Comparison of ENCODE assay signal across 11 cellular contexts in genomic region chr1:196180847-196181593, GRCh38.
DNase-seq lines count a peak whose midpoint lies in the region; ATAC-seq and TF ChIP-seq lines count a peak whose summit lies in the region.
"Had no signal": no experiment of that assay in that cellular context is flagged by ENCODE, and none has a peak within 500 bp of the region (broad histone marks: within the 10 kb centered on the region; RNA-seq: fewer than 3 reads in every experiment).

No MANE protein-coding gene starts in this region.

- H3K4me1 ChIP-seq in osteoblast (ENCODE audit: insufficient read depth, low read length) (peaks cover 16% of the 10 kb centered on the region), suprapubic skin (peaks cover 7% of the 10 kb centered on the region)

- no peak for ATAC-seq in GM19463 (IDR thresholded peaks at IDR 0.05; ENCODE audit: unreplicated experiment)
- no peak for ATAC-seq in HG02571 (IDR thresholded peaks at IDR 0.05; ENCODE audit: unreplicated experiment)
- ATAC-seq: HepG2 had no signal

- WGBS in suprapubic skin, result 5% methylated on average over 1 of the region's 1 CpG

- H4K20me1 ChIP-seq in osteoblast (ENCODE audit: insufficient read depth, low read length), result no peaks in the 10 kb centered on the region

- no peak for TF ChIP-seq POLR2A in suprapubic skin (IDR thresholded peaks at IDR 0.05)

- no peaks in the 10 kb centered on the region for H3K36me3 ChIP-seq in osteoblast (ENCODE audit: insufficient read depth, low read length)
- H3K36me3 ChIP-seq in suprapubic skin, result no peaks in the 10 kb centered on the region

- DNase-seq in GM04503 (ENCODE audit: low read depth) (peak; percentile 85), epithelial cell of esophagus (ENCODE audit: low read depth) (peak; percentile 97), osteoblast (ENCODE audit: insufficient read length, low spot score, missing footprints) (no peak), T-helper 9 cell (no peak), suprapubic skin (ENCODE audit: low spot score in 2 of 2) (no peak)
- DNase-seq: activated T-cell treated with anti-CD3 and anti-CD28 coated beads, Interleukin-2, amount 50 U/mL, for 1 hour; naive B cell had no signal

- peak overlapping the region; percentile 26 for H3K4me2 ChIP-seq in osteoblast (ENCODE audit: insufficient read depth, low read length)

- H3K27ac ChIP-seq in osteoblast (ENCODE audit: low read depth, low read length) (peak overlapping the region; percentile 79), suprapubic skin (no peak overlapping the region)

- H3K4me3 ChIP-seq in epithelial cell of esophagus (ENCODE audit: low read length) (no peak overlapping the region), osteoblast (ENCODE audit: insufficient read depth, low read length) (no peak overlapping the region), suprapubic skin (no peak overlapping the region)

- no peak for TF ChIP-seq EP300 in suprapubic skin (IDR thresholded peaks at IDR 0.05)

- H2AFZ ChIP-seq in osteoblast (ENCODE audit: low read length), result peak overlapping the region; percentile 37

- TF ChIP-seq CTCF in epithelial cell of esophagus (IDR thresholded peaks at IDR 0.05; ENCODE audit: insufficient read depth, low read depth, low read length, missing control alignments) (no peak), osteoblast (IDR thresholded peaks at IDR 0.05; ENCODE audit: extremely low read depth, low read depth, low read length) (no peak), suprapubic skin (IDR thresholded peaks at IDR 0.05) (no peak)

- no peaks in the 10 kb centered on the region for H3K79me2 ChIP-seq in osteoblast (ENCODE audit: insufficient read depth, low read length)

- H3K27me3 ChIP-seq in osteoblast (ENCODE audit: insufficient read depth, low read length) (no peaks in the 10 kb centered on the region), suprapubic skin (no peaks in the 10 kb centered on the region)

- H3K9me3 ChIP-seq in osteoblast (ENCODE audit: low read depth, low read length) (no peaks in the 10 kb centered on the region), suprapubic skin (no peaks in the 10 kb centered on the region)

TF ChIP-seq in PFSK-1, 5 proteins besides CTCF, POLR2A, EP300 and RAD21:
- TF ChIP-seq SIN3A (IDR thresholded peaks at IDR 0.05; ENCODE audit: borderline replicate concordance, insufficient read depth, low read length), result peak; percentile 84; the same call in 1 of the 2 replicates
- no peak for TF ChIP-seq POLR2AphosphoS5 (IDR thresholded peaks at IDR 0.05; ENCODE audit: low read depth, low read length)
- TF ChIP-seq, protein P1, sequence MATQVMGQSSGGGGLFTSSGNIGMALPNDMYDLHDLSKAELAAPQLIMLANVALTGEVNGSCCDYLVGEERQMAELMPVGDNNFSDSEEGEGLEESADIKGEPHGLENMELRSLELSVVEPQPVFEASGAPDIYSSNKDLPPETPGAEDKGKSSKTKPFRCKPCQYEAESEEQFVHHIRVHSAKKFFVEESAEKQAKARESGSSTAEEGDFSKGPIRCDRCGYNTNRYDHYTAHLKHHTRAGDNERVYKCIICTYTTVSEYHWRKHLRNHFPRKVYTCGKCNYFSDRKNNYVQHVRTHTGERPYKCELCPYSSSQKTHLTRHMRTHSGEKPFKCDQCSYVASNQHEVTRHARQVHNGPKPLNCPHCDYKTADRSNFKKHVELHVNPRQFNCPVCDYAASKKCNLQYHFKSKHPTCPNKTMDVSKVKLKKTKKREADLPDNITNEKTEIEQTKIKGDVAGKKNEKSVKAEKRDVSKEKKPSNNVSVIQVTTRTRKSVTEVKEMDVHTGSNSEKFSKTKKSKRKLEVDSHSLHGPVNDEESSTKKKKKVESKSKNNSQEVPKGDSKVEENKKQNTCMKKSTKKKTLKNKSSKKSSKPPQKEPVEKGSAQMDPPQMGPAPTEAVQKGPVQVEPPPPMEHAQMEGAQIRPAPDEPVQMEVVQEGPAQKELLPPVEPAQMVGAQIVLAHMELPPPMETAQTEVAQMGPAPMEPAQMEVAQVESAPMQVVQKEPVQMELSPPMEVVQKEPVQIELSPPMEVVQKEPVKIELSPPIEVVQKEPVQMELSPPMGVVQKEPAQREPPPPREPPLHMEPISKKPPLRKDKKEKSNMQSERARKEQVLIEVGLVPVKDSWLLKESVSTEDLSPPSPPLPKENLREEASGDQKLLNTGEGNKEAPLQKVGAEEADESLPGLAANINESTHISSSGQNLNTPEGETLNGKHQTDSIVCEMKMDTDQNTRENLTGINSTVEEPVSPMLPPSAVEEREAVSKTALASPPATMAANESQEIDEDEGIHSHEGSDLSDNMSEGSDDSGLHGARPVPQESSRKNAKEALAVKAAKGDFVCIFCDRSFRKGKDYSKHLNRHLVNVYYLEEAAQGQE (IDR thresholded peaks at IDR 0.05; ENCODE audit: insufficient read depth in 1 of 2, low read depth in 2 of 2, low read length in 2 of 2), result no peak
- peak; percentile 55; the same call in 1 of the 2 replicates for TF ChIP-seq TAF1 (IDR thresholded peaks at IDR 0.05; ENCODE audit: borderline replicate concordance, insufficient read depth, low read length)
- TF ChIP-seq FOXP2 (optimal IDR thresholded peaks at IDR 0.05; ENCODE audit: borderline replicate concordance, extremely low read depth, extremely low read length, insufficient read depth), result no peak

Comparison
In these comparisons a context has a peak if more than half of its experiments do, and no peak if none do; other contexts are left out.
1. DNase-seq: peak in GM04503 (single experiment) and epithelial cell of esophagus (single experiment); none in osteoblast (single experiment), T-helper 9 cell (single experiment) and suprapubic skin (0 of 2).